Comparison of ENCODE assay signal across 29 cellular contexts in genomic region chr22:20660441-20661054, GRCh38.
"Had no signal": no experiment of that assay in that cellular context is flagged by ENCODE, and none has a peak within 500 bp of the region (broad histone marks: within the 10 kb centered on the region; RNA-seq: fewer than 3 reads in every experiment).

No MANE protein-coding gene starts in this region.

- H3K27ac ChIP-seq: neutrophil, pancreas, psoas muscle, right lobe of liver, sigmoid colon, spleen, suprapubic skin, testis, tibial artery, transverse colon, upper lobe of right lung, uterus had no signal

- H3K27me3 ChIP-seq: right lobe of liver, testis, upper lobe of right lung had no signal

- H3K4me3 ChIP-seq: pancreas, psoas muscle, right lobe of liver, sigmoid colon, smooth muscle cell, spleen, suprapubic skin, testis, tibial artery, transverse colon, upper lobe of right lung, uterus had no signal

- H3K36me3 ChIP-seq: neutrophil, pancreas, right lobe of liver, sigmoid colon, spleen, suprapubic skin, tibial artery, transverse colon, upper lobe of right lung, uterus had no signal

- DNase-seq: naive thymus-derived CD8-positive, alpha-beta T cell; nephron progenitor cell; nucleus accumbens; pancreas; posterior cingulate gyrus; psoas muscle; right cardiac atrium; right lobe of liver; sigmoid colon; spleen; stimulated activated CD4-positive, alpha-beta T cell treated with anti-CD3 and anti-CD28 coated beads, Interleukin-12 subunit alpha, Interleukin-12 subunit beta, amount 100 ng/mL, for 4 hours; stimulated activated CD4-positive, alpha-beta T cell treated with anti-CD3 and anti-CD28 coated beads, Interleukin-1b, Interleukin-23, amount 100 ng/mL, for 48 hours; stimulated activated CD4-positive, alpha-beta T cell treated with anti-CD3 and anti-CD28 coated beads, Interleukin-4, amount 100 ng/mL, for 1 hour; stimulated activated CD4-positive, alpha-beta T cell treated with anti-CD3 and anti-CD28 coated beads, Interleukin-4, amount 100 ng/mL, for 4 hours; stimulated activated CD8-positive, alpha-beta memory T cell treated with anti-CD3 and anti-CD28 coated beads, Interleukin-4, amount 100 ng/mL, for 48 hours; stimulated activated naive CD4-positive, alpha-beta T cell; stimulated activated naive CD8-positive, alpha-beta T cell treated with anti-CD3 and anti-CD28 coated beads, Interleukin-15, amount 100 ng/mL, for 72 hours; stimulated activated naive CD8-positive, alpha-beta T cell treated with anti-CD3 and anti-CD28 coated beads, Interleukin-15, Interleukin-2, amounts not matched to agents 100 U/mL and 50 U/mL, for 24 hours; substantia nigra; testis; tibial artery; transverse colon; upper lobe of right lung; uterus had no signal

- H3K9me3 ChIP-seq: neutrophil, pancreas, psoas muscle, right lobe of liver, suprapubic skin, testis, transverse colon, upper lobe of right lung, uterus had no signal

- H3K4me2 ChIP-seq: smooth muscle cell had no signal

- H3K4me1 ChIP-seq: pancreas, psoas muscle, right lobe of liver, sigmoid colon, spleen, suprapubic skin, testis, tibial artery, transverse colon, upper lobe of right lung, uterus had no signal

- ATAC-seq: naive thymus-derived CD8-positive, alpha-beta T cell; natural killer cell treated with Interleukin-12 subunit alpha and Interleukin-12 subunit beta and Interleukin-15 and Interleukin-18, amount 100 ng/mL, for 72 hours; pancreas; psoas muscle; right cardiac atrium; right lobe of liver; stimulated activated memory B cell treated with anti-CD40 and anti-IgM and Interleukin-4, amounts not matched to agents 10 μg/mL and 1 μg/mL and 100 μg/mL, for 72 hours; stimulated activated naive CD8-positive, alpha-beta T cell treated with anti-CD3 and anti-CD28 coated beads, Interleukin-15, amount 100 ng/mL, for 72 hours; stimulated activated naive CD8-positive, alpha-beta T cell treated with anti-CD3 and anti-CD28 coated beads, Interleukin-15, Interleukin-2, amounts not matched to agents 100 U/mL and 50 U/mL, for 24 hours; upper lobe of right lung had no signal
